ENCODE assay signal across 28 cellular contexts in the genomic region with DNA sequence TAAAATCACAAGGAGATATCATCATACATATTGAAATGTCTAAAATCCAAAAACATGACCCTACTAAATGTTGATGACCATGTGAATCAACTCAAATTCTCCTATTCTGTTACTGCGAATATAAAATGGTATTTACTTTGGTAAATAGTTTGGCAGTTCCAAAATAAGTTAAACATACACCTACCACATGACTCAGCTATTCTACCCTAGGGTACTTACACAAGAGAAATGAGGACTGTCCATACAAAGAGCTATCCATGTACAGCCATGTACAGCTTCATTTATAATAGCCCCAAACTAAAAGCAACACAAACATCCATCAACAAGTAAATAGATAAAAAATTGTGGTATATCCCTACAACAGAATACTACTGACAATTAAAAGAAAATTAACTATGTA.
"Had no signal": no experiment of that assay in that cellular context is flagged by ENCODE, and none has a peak within 500 bp of the region (broad histone marks: within the 10 kb centered on the region; RNA-seq: fewer than 3 reads in every experiment).

No MANE protein-coding gene starts in this region.

- H3K9me3 ChIP-seq: neutrophil, pancreas, prostate gland, suprapubic skin, testis, tibial artery, transverse colon, upper lobe of right lung, uterus had no signal

- H3K27me3 ChIP-seq: neutrophil, pancreas, spleen, suprapubic skin, testis, tibial artery, transverse colon, upper lobe of right lung, uterus had no signal

- H3K27ac ChIP-seq: neutrophil, pancreas, prostate gland, skin epidermis, spleen, suprapubic skin, testis, tibial artery, transverse colon, upper lobe of right lung, uterus had no signal

- DNase-seq: naive thymus-derived CD8-positive, alpha-beta T cell; nephron progenitor cell; nucleus accumbens; pancreas; right cardiac atrium; spleen; stimulated activated CD4-positive, alpha-beta T cell treated with anti-CD3 and anti-CD28 coated beads, Interleukin-12 subunit alpha, Interleukin-12 subunit beta, amount 100 ng/mL, for 4 hours; stimulated activated CD4-positive, alpha-beta T cell treated with anti-CD3 and anti-CD28 coated beads, Interleukin-1b, Interleukin-23, amount 100 ng/mL, for 48 hours; stimulated activated CD4-positive, alpha-beta T cell treated with anti-CD3 and anti-CD28 coated beads, Interleukin-4, amount 100 ng/mL, for 1 hour; stimulated activated CD4-positive, alpha-beta T cell treated with anti-CD3 and anti-CD28 coated beads, Interleukin-4, amount 100 ng/mL, for 4 hours; stimulated activated CD8-positive, alpha-beta memory T cell treated with anti-CD3 and anti-CD28 coated beads, Interleukin-4, amount 100 ng/mL, for 48 hours; stimulated activated naive CD4-positive, alpha-beta T cell; stimulated activated naive CD8-positive, alpha-beta T cell treated with anti-CD3 and anti-CD28 coated beads, Interleukin-15, amount 100 ng/mL, for 72 hours; stimulated activated naive CD8-positive, alpha-beta T cell treated with anti-CD3 and anti-CD28 coated beads, Interleukin-15, Interleukin-2, amounts not matched to agents 100 U/mL and 50 U/mL, for 24 hours; substantia nigra; testis; tibial artery; transverse colon; upper lobe of right lung; uterus had no signal

- FAIRE-seq: pancreas had no signal

- H3K4me2 ChIP-seq: smooth muscle cell had no signal

- H3K36me3 ChIP-seq: neutrophil, pancreas, prostate gland, spleen, suprapubic skin, tibial artery, transverse colon, upper lobe of right lung, uterus had no signal

- H3K4me3 ChIP-seq: pancreas, prostate gland, skin epidermis, smooth muscle cell, spleen, suprapubic skin, testis, tibial artery, transverse colon, upper lobe of right lung, uterus had no signal

- ATAC-seq: naive thymus-derived CD8-positive, alpha-beta T cell; natural killer cell treated with Interleukin-12 subunit alpha and Interleukin-12 subunit beta and Interleukin-15 and Interleukin-18, amount 100 ng/mL, for 72 hours; pancreas; right cardiac atrium; sciatic nerve; stimulated activated memory B cell treated with anti-CD40 and anti-IgM and Interleukin-4, amounts not matched to agents 10 μg/mL and 1 μg/mL and 100 μg/mL, for 72 hours; stimulated activated naive CD8-positive, alpha-beta T cell treated with anti-CD3 and anti-CD28 coated beads, Interleukin-15, amount 100 ng/mL, for 72 hours; stimulated activated naive CD8-positive, alpha-beta T cell treated with anti-CD3 and anti-CD28 coated beads, Interleukin-15, Interleukin-2, amounts not matched to agents 100 U/mL and 50 U/mL, for 24 hours; upper lobe of right lung had no signal

- H3K4me1 ChIP-seq: pancreas, prostate gland, spleen, suprapubic skin, testis, tibial artery, transverse colon, upper lobe of right lung, uterus had no signal
